8 cellular contexts compared by ENCODE assay signal in genomic region chr17:17696075-17696474, GRCh38. TPM values are rescaled to one million over a fixed set of nuclear protein-coding genes. Genes with fewer than 3 reads are reported as not detected.
A peak's percentile ranks its signal among the peaks of the same experiment; 100 is the strongest.
DNase-seq lines count a peak whose midpoint lies in the region; ATAC-seq and TF ChIP-seq lines count a peak whose summit lies in the region.
"Had no signal": no experiment of that assay in that cellular context is flagged by ENCODE, and none has a peak within 500 bp of the region (broad histone marks: within the 10 kb centered on the region; RNA-seq: fewer than 3 reads in every experiment).

No MANE protein-coding gene starts in this region.

- ATAC-seq in activated CD8-positive, alpha-beta T cell treated with anti-CD3 and anti-CD28 coated beads for 36 hours, result peak; percentile 8
- no peak for ATAC-seq in stimulated activated effector memory CD8-positive, alpha-beta T cell treated with anti-CD3 and anti-CD28 coated beads, Interleukin-12 subunit alpha, Interleukin-12 subunit beta, amount 100 ng/mL, for 72 hours
- ATAC-seq in HG03442 (IDR thresholded peaks at IDR 0.05; ENCODE audit: unreplicated experiment), result no peak

- peaks cover 82% of the 10 kb centered on the region for H3K4me1 Mint-ChIP-seq in HFFc6 (ENCODE audit: low read depth)
- peaks cover 73% of the 10 kb centered on the region for H3K4me1 Mint-ChIP-seq in activated CD8-positive, alpha-beta T cell treated with anti-CD3 and anti-CD28 coated beads for 36 hours (ENCODE audit: low read depth)
- H3K4me1 Mint-ChIP-seq in glutamatergic neuron (ENCODE audit: low read depth, unreplicated experiment), result peaks cover 62% of the 10 kb centered on the region
- H3K4me1 Mint-ChIP-seq in stimulated activated effector memory CD8-positive, alpha-beta T cell treated with anti-CD3 and anti-CD28 coated beads, Interleukin-12 subunit alpha, Interleukin-12 subunit beta, amount 100 ng/mL, for 72 hours, result peaks cover 60% of the 10 kb centered on the region

- H3K27ac Mint-ChIP-seq in HFFc6 (peak overlapping the region; percentile 91), glutamatergic neuron (ENCODE audit: unreplicated experiment) (no peak overlapping the region)
- peak overlapping the region; percentile 92 for H3K27ac Mint-ChIP-seq in activated CD8-positive, alpha-beta T cell treated with anti-CD3 and anti-CD28 coated beads for 36 hours
- peak overlapping the region; percentile 98 for H3K27ac Mint-ChIP-seq in stimulated activated effector memory CD8-positive, alpha-beta T cell treated with anti-CD3 and anti-CD28 coated beads, Interleukin-12 subunit alpha, Interleukin-12 subunit beta, amount 100 ng/mL, for 72 hours

- DNase-seq in HFFc6 (no peak), glutamatergic neuron (no peak), iPS-NIHi11 (ENCODE audit: low spot score) (no peak), NCI-H774 (lab: John Stamatoyannopoulos, UW) (no peak)
- DNase-seq in activated CD8-positive, alpha-beta T cell treated with anti-CD3 and anti-CD28 coated beads for 36 hours, result peak; percentile 50
- no peak for DNase-seq in stimulated activated effector memory CD8-positive, alpha-beta T cell treated with anti-CD3 and anti-CD28 coated beads, Interleukin-12 subunit alpha, Interleukin-12 subunit beta, amount 100 ng/mL, for 72 hours (ENCODE audit: low spot score in 2 of 2)
- DNase-seq: OCI-M1 had no signal

- TF ChIP-seq CTCF in HFFc6 (IDR thresholded peaks at IDR 0.05) (no peak), glutamatergic neuron (IDR thresholded peaks at IDR 0.05; ENCODE audit: partially characterized antibody, unreplicated experiment) (no peak)
- no peak for TF ChIP-seq CTCF in activated CD8-positive, alpha-beta T cell treated with anti-CD3 and anti-CD28 coated beads for 36 hours (IDR thresholded peaks at IDR 0.05)

- H3K9me3 Mint-ChIP-seq in HFFc6, result no peaks in the 10 kb centered on the region
- no peaks in the 10 kb centered on the region for H3K9me3 Mint-ChIP-seq in activated CD8-positive, alpha-beta T cell treated with anti-CD3 and anti-CD28 coated beads for 36 hours
- peaks cover 19% of the 10 kb centered on the region for H3K9me3 Mint-ChIP-seq in glutamatergic neuron (ENCODE audit: unreplicated experiment)
- H3K9me3 Mint-ChIP-seq in stimulated activated effector memory CD8-positive, alpha-beta T cell treated with anti-CD3 and anti-CD28 coated beads, Interleukin-12 subunit alpha, Interleukin-12 subunit beta, amount 100 ng/mL, for 72 hours, result no peaks in the 10 kb centered on the region

- H3K4me3 Mint-ChIP-seq in HFFc6 (no peak overlapping the region), glutamatergic neuron (ENCODE audit: unreplicated experiment) (peak overlapping the region; percentile 81)
- H3K4me3 Mint-ChIP-seq in activated CD8-positive, alpha-beta T cell treated with anti-CD3 and anti-CD28 coated beads for 36 hours, result peak overlapping the region; percentile 83
- peak overlapping the region; percentile 82 for H3K4me3 Mint-ChIP-seq in stimulated activated effector memory CD8-positive, alpha-beta T cell treated with anti-CD3 and anti-CD28 coated beads, Interleukin-12 subunit alpha, Interleukin-12 subunit beta, amount 100 ng/mL, for 72 hours

- no peaks in the 10 kb centered on the region for H3K36me3 Mint-ChIP-seq in HFFc6 (ENCODE audit: low read depth)
- H3K36me3 Mint-ChIP-seq in activated CD8-positive, alpha-beta T cell treated with anti-CD3 and anti-CD28 coated beads for 36 hours (ENCODE audit: low read depth), result no peaks in the 10 kb centered on the region
- H3K36me3 Mint-ChIP-seq in glutamatergic neuron (ENCODE audit: unreplicated experiment), result no peaks in the 10 kb centered on the region
- H3K36me3 Mint-ChIP-seq in stimulated activated effector memory CD8-positive, alpha-beta T cell treated with anti-CD3 and anti-CD28 coated beads, Interleukin-12 subunit alpha, Interleukin-12 subunit beta, amount 100 ng/mL, for 72 hours, result peaks cover 21% of the 10 kb centered on the region

- H3K27me3 Mint-ChIP-seq in HFFc6 (ENCODE audit: insufficient read depth) (no peaks in the 10 kb centered on the region; the same call in 1 of the 2 replicates), glutamatergic neuron (ENCODE audit: unreplicated experiment) (peaks cover 28% of the 10 kb centered on the region)
- H3K27me3 Mint-ChIP-seq in activated CD8-positive, alpha-beta T cell treated with anti-CD3 and anti-CD28 coated beads for 36 hours, result no peaks in the 10 kb centered on the region

- intact Hi-C loops in activated CD8-positive, alpha-beta T cell treated with anti-CD3 and anti-CD28 coated beads for 36 hours (cut with micrococcal nuclease), result loop anchor here (10.0 kb wide), 1 partner anchor 339 kb away; the partner anchor contains the start of genes ATPAF2 and GID4

- CTCF ChIA-PET in activated CD8-positive, alpha-beta T cell treated with anti-CD3 and anti-CD28 coated beads for 36 hours (lab: Charles Lee), result interaction anchor here (1.2 kb wide), 1 partner anchor 12 kb away, joined by 3 read pairs; no protein-coding TSS in a partner anchor

- POLR2A ChIA-PET in activated CD8-positive, alpha-beta T cell treated with anti-CD3 and anti-CD28 coated beads for 36 hours (lab: Charles Lee), result interaction anchor here (1.2 to 6.8 kb wide), 6 partner anchors 12 to 156 kb away, joined by 3 to 52 read pairs (median 4); partner anchors contain the start of gene RAI1

RNA-seq across cellular contexts. Expression of gene RAI1, which starts 14.8 kb away (rescaled TPM):
- total RNA-seq in HFFc6 (2021; fragmentation: NEBNext Ultra II Directional; extraction: Animal tissue kit (Norgen Biotek cat#: 25700)), result 10 to 100 TPM; 26.9 to 29.3 (median 29.0) TPM
- total RNA-seq in activated CD8-positive, alpha-beta T cell treated with anti-CD3 and anti-CD28 coated beads for 36 hours, result 10 to 100 TPM; 18.1 to 20.3 TPM
- total RNA-seq in glutamatergic neuron (ENCODE audit: unreplicated experiment), result 70.2 TPM
